Comparison of ENCODE assay signal across 8 cellular contexts in the genomic region with DNA sequence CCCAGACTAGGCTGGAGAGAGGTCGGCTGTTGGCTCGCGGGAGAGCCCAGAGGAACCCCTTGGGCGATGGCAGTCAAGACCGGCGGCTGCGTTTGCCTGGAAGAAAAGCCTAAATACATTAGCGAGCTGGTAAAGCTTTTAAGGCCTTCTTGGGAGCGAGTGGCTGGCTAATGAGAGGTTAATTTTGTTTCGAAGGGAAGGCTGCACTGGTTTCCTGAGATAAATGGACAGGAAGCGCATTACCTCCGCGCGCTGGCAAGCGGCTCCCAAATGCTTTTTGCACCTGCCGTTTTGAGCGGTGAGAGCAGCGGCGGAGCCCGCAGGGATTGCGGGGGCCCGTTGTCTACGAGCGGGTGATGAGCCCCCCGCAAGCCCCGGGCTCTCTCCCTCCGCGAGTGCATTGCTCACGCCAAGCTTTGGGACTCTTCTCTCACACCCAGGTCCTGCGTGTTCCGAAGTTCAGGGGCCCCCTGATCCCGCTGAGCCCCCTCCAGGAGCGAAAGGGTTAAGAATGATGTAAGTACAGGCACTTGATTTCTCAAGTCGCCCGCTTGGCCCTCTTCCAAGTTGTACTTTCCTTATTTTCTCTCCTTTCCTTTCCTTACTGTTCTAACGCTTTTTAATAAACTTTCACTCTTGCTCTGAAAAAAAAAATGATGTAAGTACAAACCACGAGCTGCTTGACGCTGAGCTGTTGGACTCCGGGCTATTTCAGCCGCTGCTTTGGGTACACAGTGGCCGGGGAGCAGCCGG. TPM values are rescaled to one million over a fixed set of nuclear protein-coding genes. Genes with fewer than 3 reads are reported as not detected.
A peak's percentile ranks its signal among the peaks of the same experiment; 100 is the strongest.
DNase-seq lines count a peak whose midpoint lies in the region; ATAC-seq and TF ChIP-seq lines count a peak whose summit lies in the region.

No MANE protein-coding gene starts in this region.

- peaks cover 71% of the 10 kb centered on the region for H3F3A ChIP-seq in neural progenitor cell (ENCODE audit: low read depth)

- peaks cover 49% of the 10 kb centered on the region for H3K79me2 ChIP-seq in neural progenitor cell (ENCODE audit: low read depth)

- H3K4me2 ChIP-seq in neural progenitor cell, result peak overlapping the region; percentile 93

- H3K4me3 Mint-ChIP-seq in activated T-cell treated with anti-CD3 and anti-CD28 coated beads, Interleukin-2, amount 50 U/mL, for 24 hours, result peak overlapping the region; percentile 82
- H3K4me3 Mint-ChIP-seq in neural progenitor cell, result peak overlapping the region; percentile 99

- TF ChIP-seq CTCF in fibroblast of the aortic adventitia (IDR thresholded peaks at IDR 0.05; ENCODE audit: insufficient read depth, low read length) (no peak), neural progenitor cell (IDR thresholded peaks at IDR 0.05) (no peak)

- H3K9ac ChIP-seq in neural progenitor cell, result peak overlapping the region; percentile 48

- H2AFZ ChIP-seq in neural progenitor cell (replicated peaks), result peak overlapping the region; percentile 86

- DNase-seq in NOMO-1 treated with DMSO at 0.1 percent for 48 hours (lab: John Stamatoyannopoulos, UW; ENCODE audit: unreplicated experiment) (peak; percentile 30), NOMO-1 treated with dmso at 0.1 percent for 144 hours (lab: John Stamatoyannopoulos, UW; ENCODE audit: unreplicated experiment) (no peak), NCI-H2196 treated with DMSO at 0.1 percent for 48 hours (lab: John Stamatoyannopoulos, UW; ENCODE audit: unreplicated experiment) (peak; percentile 15), fibroblast of the aortic adventitia (ENCODE audit: low read depth) (peak; percentile 75), neural progenitor cell (ENCODE audit: low spot score) (peak; percentile 55), NCI-H1694 (lab: John Stamatoyannopoulos, UW) (no peak)
- DNase-seq in activated T-cell treated with anti-CD3 and anti-CD28 coated beads, Interleukin-2, amount 50 U/mL, for 24 hours, result peak; percentile 58

- peaks cover 28% of the 10 kb centered on the region for H4K20me1 ChIP-seq in neural progenitor cell (ENCODE audit: low read depth)

- peaks cover 27% of the 10 kb centered on the region for H3K4me1 ChIP-seq in neural progenitor cell

- no peak for ATAC-seq in GM18520 (IDR thresholded peaks at IDR 0.05; ENCODE audit: unreplicated experiment)

- no peaks in the 10 kb centered on the region for H3K9me3 ChIP-seq in neural progenitor cell (ENCODE audit: low read depth)

- H3K27ac ChIP-seq in neural progenitor cell, result no peak overlapping the region

- peaks cover 57% of the 10 kb centered on the region for H3K27me3 Mint-ChIP-seq in activated T-cell treated with anti-CD3 and anti-CD28 coated beads, Interleukin-2, amount 50 U/mL, for 24 hours
- peaks cover 13% of the 10 kb centered on the region for H3K27me3 Mint-ChIP-seq in neural progenitor cell (ENCODE audit: insufficient read depth, low read depth)

- no peak overlapping the region for H3K27ac Mint-ChIP-seq in activated T-cell treated with anti-CD3 and anti-CD28 coated beads, Interleukin-2, amount 50 U/mL, for 24 hours
- H3K27ac Mint-ChIP-seq in neural progenitor cell, result peak overlapping the region; percentile 96

- H3K36me3 Mint-ChIP-seq in activated T-cell treated with anti-CD3 and anti-CD28 coated beads, Interleukin-2, amount 50 U/mL, for 24 hours (ENCODE audit: low read depth), result peaks cover 7% of the 10 kb centered on the region
- no peaks in the 10 kb centered on the region for H3K36me3 Mint-ChIP-seq in neural progenitor cell

- H3K9me3 Mint-ChIP-seq in activated T-cell treated with anti-CD3 and anti-CD28 coated beads, Interleukin-2, amount 50 U/mL, for 24 hours, result no peaks in the 10 kb centered on the region
- H3K9me3 Mint-ChIP-seq in neural progenitor cell, result no peaks in the 10 kb centered on the region

- peaks cover 52% of the 10 kb centered on the region for H3K4me1 Mint-ChIP-seq in activated T-cell treated with anti-CD3 and anti-CD28 coated beads, Interleukin-2, amount 50 U/mL, for 24 hours (ENCODE audit: low read depth)
- peaks cover 37% of the 10 kb centered on the region for H3K4me1 Mint-ChIP-seq in neural progenitor cell

- H3K27me3 ChIP-seq in neural progenitor cell, result no peaks in the 10 kb centered on the region

- H3K4me3 ChIP-seq in fibroblast of the aortic adventitia (ENCODE audit: low read depth, low read length) (peak overlapping the region; percentile 84), neural progenitor cell (peak overlapping the region; percentile 89)

- H3K36me3 ChIP-seq in neural progenitor cell, result no peaks in the 10 kb centered on the region

RNA-seq across cellular contexts. Expression of a gene that starts 3.1 kb away (rescaled TPM):
- total RNA-seq in fibroblast of the aortic adventitia (ENCODE audit: low replicate concordance), result 17.6 and 145 TPM in 2 replicates
- 27.4 and 33.8 TPM in 2 replicates for total RNA-seq in neural progenitor cell (ENCODE audit: low replicate concordance)

Comparison
In these comparisons a context has a peak if more than half of its experiments do, and no peak if none do; other contexts are left out.
1. DNase-seq: peak in NOMO-1 treated with DMSO at 0.1 percent for 48 hours (single experiment), NCI-H2196 treated with DMSO at 0.1 percent for 48 hours (single experiment), activated T-cell treated with anti-CD3 and anti-CD28 coated beads, Interleukin-2, amount 50 U/mL, for 24 hours (single experiment), fibroblast of the aortic adventitia (single experiment) and neural progenitor cell (single experiment); none in NOMO-1 treated with dmso at 0.1 percent for 144 hours (single experiment) and NCI-H1694 (single experiment).